9 cellular contexts compared by ENCODE assay signal in genomic region chr11:130213143-130213978, GRCh38. TPM values are rescaled to one million over a fixed set of nuclear protein-coding genes. Genes with fewer than 3 reads are reported as not detected.
DNase-seq lines count a peak whose midpoint lies in the region; ATAC-seq, FAIRE-seq and TF ChIP-seq lines count a peak whose summit lies in the region.
"Had no signal": no experiment of that assay in that cellular context is flagged by ENCODE, and none has a peak within 500 bp of the region (broad histone marks: within the 10 kb centered on the region; RNA-seq: fewer than 3 reads in every experiment).

No MANE protein-coding gene starts in this region.

- no peaks in the 10 kb centered on the region for H3K4me1 Mint-ChIP-seq in CD4-positive, alpha-beta T cell (ENCODE audit: low read depth)

- no peak for FAIRE-seq in urothelium cell line (lab: Jason Lieb, UNC)

- intact Hi-C loops in CD4-positive, alpha-beta T cell (cut with DNase I, micrococcal nuclease), result loop anchor here (1.0 to 5.0 kb wide), 5 partner anchors 159 to 649 kb away; no protein-coding TSS in a partner anchor
- intact Hi-C loops in head of caudate nucleus (cut with DNase I), result no loop called here
- intact Hi-C loops in posterior vena cava (cut with DNase I), result loop anchor here in 1 of 2 donors (10.0 kb wide), 1 partner anchor 211 kb away; the partner anchor contains the start of gene ADAMTS8

- no peaks in the 10 kb centered on the region for H3K36me3 ChIP-seq in RWPE2 (ENCODE audit: low read depth)

- no peaks in the 10 kb centered on the region for H3K36me3 Mint-ChIP-seq in CD4-positive, alpha-beta T cell (ENCODE audit: low read depth)

- POLR2A ChIA-PET in CD4-positive, alpha-beta T cell (lab: Charles Lee), result interaction anchor here (0.9 kb wide), 1 partner anchor 650 kb away, joined by 3 read pairs; no protein-coding TSS in a partner anchor

- CTCF ChIA-PET in CD4-positive, alpha-beta T cell (lab: Charles Lee), result interaction anchor here (0.6 to 1.4 kb wide), 12 partner anchors 74 to 703 kb away, joined by 3 to 11 read pairs (median 4); partner anchors contain the start of gene SNX19

- no peak overlapping the region for H3K4me3 ChIP-seq in RWPE2 (ENCODE audit: severe bottlenecking)
- H3K4me3 ChIP-seq: SK-N-MC had no signal

- DNase-seq in CD4-positive, alpha-beta T cell, result peak; percentile 50 to 82 (median 66)
- DNase-seq in HK-2 (ENCODE audit: unreplicated experiment) (peak; percentile 65), RWPE2 (ENCODE audit: low spot score) (peak; percentile 57), activated gamma-delta T cell treated with Interleukin-2 at 50 U/mL for 16 hours (peak; percentile 72), head of caudate nucleus (peak; percentile 40 to 90 (median 76)), posterior vena cava (ENCODE audit: low spot score) (peak; percentile 90), urothelium cell line (ENCODE audit: low spot score) (peak; percentile 73)

- no peak overlapping the region for H3K4me3 Mint-ChIP-seq in CD4-positive, alpha-beta T cell

- no peaks in the 10 kb centered on the region for H3K4me1 ChIP-seq in RWPE2 (ENCODE audit: insufficient read depth, poor library complexity, severe bottlenecking)

- no peak overlapping the region for H3K27ac Mint-ChIP-seq in CD4-positive, alpha-beta T cell

- H3K27me3 Mint-ChIP-seq in CD4-positive, alpha-beta T cell, result peaks cover 5% of the 10 kb centered on the region

- H3K27me3 ChIP-seq in CD4-positive, alpha-beta T cell (ENCODE audit: control insufficient read depth, insufficient read depth, low read length), result no peaks in the 10 kb centered on the region
- no peaks in the 10 kb centered on the region for H3K27me3 ChIP-seq in RWPE2 (ENCODE audit: insufficient read depth, poor library complexity, severe bottlenecking)

- TF ChIP-seq CTCF in CD4-positive, alpha-beta T cell (IDR thresholded peaks at IDR 0.05), result peak; percentile 96
- TF ChIP-seq CTCF in RWPE2 (IDR thresholded peaks at IDR 0.05; ENCODE audit: poor library complexity, severe bottlenecking), result peak; percentile 96

- ATAC-seq in CD4-positive, alpha-beta T cell (ENCODE audit: poor library complexity), result peak; percentile 92
- ATAC-seq in GM19395 (IDR thresholded peaks at IDR 0.05; ENCODE audit: unreplicated experiment), result peak; percentile 83
- ATAC-seq in RWPE2 (ENCODE audit: low read depth), result peak; percentile 65

- H3K27ac ChIP-seq in CD4-positive, alpha-beta T cell (ENCODE audit: low read depth, low read length), result no peak overlapping the region
- H3K27ac ChIP-seq in RWPE2 (ENCODE audit: poor library complexity, severe bottlenecking), result no peak overlapping the region
- H3K27ac ChIP-seq: SK-N-MC had no signal

- no peaks in the 10 kb centered on the region for H3K9me3 ChIP-seq in CD4-positive, alpha-beta T cell (ENCODE audit: control insufficient read depth, low read length)
- no peaks in the 10 kb centered on the region for H3K9me3 ChIP-seq in RWPE2 (ENCODE audit: severe bottlenecking)

- no peaks in the 10 kb centered on the region for H3K9me3 Mint-ChIP-seq in CD4-positive, alpha-beta T cell

RNA-seq across cellular contexts. Expression of gene ST14, which starts 53.8 kb away (rescaled TPM):
- under 1 TPM; 0.25 to 0.31 TPM for total RNA-seq in CD4-positive, alpha-beta T cell
- total RNA-seq in posterior vena cava, result 1 to 10 TPM; 4.9 to 6.0 TPM

Comparison
In these comparisons a context has a peak if more than half of its experiments do, and no peak if none do; other contexts are left out.
1. RNA of gene ST14, which starts 53.8 kb away (total RNA-seq): 4.9 to 6.0 TPM in posterior vena cava; 0.25 to 0.31 TPM in CD4-positive, alpha-beta T cell; every median in the first group is over 4 times any median in the second.
2. Peak in every context shown above with its lines, with median percentiles within 50 percentile points of each other: ATAC-seq and DNase-seq.